ENCODE assay signal across 2 cellular contexts in genomic region chr1:61047061-61047460, GRCh38.
TF ChIP-seq lines count a peak whose summit lies in the region.

No MANE protein-coding gene starts in this region.

TF ChIP-seq in K562, 482 proteins besides CTCF, POLR2A, EP300 and RAD21:
- TF ChIP-seq ZNF592 (IDR thresholded peaks at IDR 0.05) = 0 out of 2 replicates have a peak, but pooled peaks have one; percentile 30
- no peak for TF ChIP-seq KLF10 (CRISPR knock-in tag; IDR thresholded peaks at IDR 0.05)

TF ChIP-seq in GM23338, 12 proteins besides CTCF, POLR2A, EP300 and RAD21 (continued from another document):
- no peak for TF ChIP-seq ZNF462 (CRISPR knock-in tag; IDR thresholded peaks at IDR 0.05)
- no peak for TF ChIP-seq STAT1 (IDR thresholded peaks at IDR 0.05; ENCODE audit: unreplicated experiment)
- no peak for TF ChIP-seq ETS1 (IDR thresholded peaks at IDR 0.05)
- TF ChIP-seq EZH2phosphoT487 (IDR thresholded peaks at IDR 0.05; ENCODE audit: unreplicated experiment) = no peak
- no peak for TF ChIP-seq ZNF114 (CRISPR knock-in tag; IDR thresholded peaks at IDR 0.05)
- TF ChIP-seq ZNF331 (CRISPR knock-in tag; IDR thresholded peaks at IDR 0.05; ENCODE audit: low read depth) = no peak
- no peak for TF ChIP-seq JUNB (IDR thresholded peaks at IDR 0.05; ENCODE audit: unreplicated experiment)
